Comparison of ENCODE assay signal across 1 cellular context in the genomic region with DNA sequence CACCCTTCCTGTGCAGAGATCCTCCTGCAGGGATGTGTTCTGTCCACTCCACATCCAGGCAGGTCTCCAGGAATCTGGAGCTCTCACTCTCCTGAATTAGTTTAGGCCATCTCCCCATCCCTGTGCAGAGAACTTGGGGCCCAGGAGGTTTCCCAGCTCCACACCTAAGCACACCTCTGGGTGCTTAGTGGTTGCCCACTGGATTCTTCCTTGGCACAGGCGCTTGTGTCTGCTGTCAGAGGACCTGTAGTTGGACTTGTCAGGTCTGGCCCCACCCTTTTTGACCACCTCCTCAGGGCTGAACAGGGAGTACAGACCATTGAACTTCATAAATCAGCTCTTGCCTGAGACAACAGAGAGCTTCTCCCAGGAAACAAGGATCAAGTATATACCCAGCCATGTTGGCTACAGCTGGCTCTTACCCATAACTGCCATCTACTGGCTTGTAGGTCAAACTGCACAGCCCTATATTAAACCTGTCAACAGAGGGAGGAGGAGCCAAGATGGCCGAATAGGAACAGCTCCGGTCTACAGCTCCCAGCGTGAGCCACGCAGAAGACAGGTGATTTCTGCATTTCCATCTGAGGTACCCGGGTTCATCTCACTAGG.
TF ChIP-seq lines count a peak whose summit lies in the region.

No MANE protein-coding gene starts in this region.

TF ChIP-seq in H1, 55 proteins besides CTCF, POLR2A, EP300 and RAD21:
- no peak for TF ChIP-seq ATF2 (IDR thresholded peaks at IDR 0.05; ENCODE audit: low read length)
- no peak for TF ChIP-seq SP4 (IDR thresholded peaks at IDR 0.05; ENCODE audit: low read length)
- no peak for TF ChIP-seq SP1 (IDR thresholded peaks at IDR 0.05; ENCODE audit: low read depth, low read length)
- TF ChIP-seq YY1 (IDR thresholded peaks at IDR 0.05; ENCODE audit: low read depth, low read length) = peak; percentile 79
- no peak for TF ChIP-seq BRCA1 (IDR thresholded peaks at IDR 0.05; ENCODE audit: low read depth, low read length)
